8 cellular contexts compared by ENCODE assay signal in the genomic region with DNA sequence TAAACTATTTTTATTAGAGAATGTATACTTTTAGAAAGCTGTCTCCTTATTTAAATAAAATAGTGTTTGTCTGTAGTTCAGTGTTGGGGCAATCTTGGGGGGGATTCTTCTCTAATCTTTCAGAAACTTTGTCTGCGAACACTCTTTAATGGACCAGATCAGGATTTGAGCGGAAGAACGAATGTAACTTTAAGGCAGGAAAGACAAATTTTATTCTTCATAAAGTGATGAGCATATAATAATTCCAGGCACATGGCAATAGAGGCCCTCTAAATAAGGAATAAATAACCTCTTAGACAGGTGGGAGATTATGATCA. TPM values are rescaled to one million over a fixed set of nuclear protein-coding genes. Genes with fewer than 3 reads are reported as not detected.
DNase-seq lines count a peak whose midpoint lies in the region; TF ChIP-seq lines count a peak whose summit lies in the region.

No MANE protein-coding gene starts in this region.

- H3K4me3 Mint-ChIP-seq in CD14-positive monocyte (peak overlapping the region in 1 of 2 donors; percentile 96), neural crest cell (no peak overlapping the region)

- peaks cover 81% of the 10 kb centered on the region for H3K36me3 ChIP-seq in MG63
- peaks cover 61% of the 10 kb centered on the region for H3K36me3 ChIP-seq in effector memory CD4-positive, alpha-beta T cell (ENCODE audit: control insufficient read depth, insufficient read depth, low read length)

- H3K27ac Mint-ChIP-seq in CD14-positive monocyte (peak overlapping the region in 5 of 7 donors; percentile 60 to 97 (median 84)), neural crest cell (ENCODE audit: unreplicated experiment) (peak overlapping the region; percentile 13)

- TF ChIP-seq CTCF in CD14-positive monocyte (IDR thresholded peaks at IDR 0.05) (no peak), neural crest cell (conservative IDR thresholded peaks at IDR 0.05) (no peak)

- H3K4me3 ChIP-seq in MG63, result peak overlapping the region; percentile 87
- peak overlapping the region; percentile 85 for H3K4me3 ChIP-seq in effector memory CD4-positive, alpha-beta T cell (ENCODE audit: insufficient read depth, low read depth, low read length, poor library complexity, severe bottlenecking)

- peaks cover 0 to 10% (median 0%) of the 10 kb centered on the region in 7 donors for H3K9me3 Mint-ChIP-seq in CD14-positive monocyte
- H3K9me3 Mint-ChIP-seq in neural crest cell, result no peaks in the 10 kb centered on the region

- intact Hi-C loops in CD14-positive monocyte (cut with micrococcal nuclease), result no loop called here
- intact Hi-C loops in posterior cingulate gyrus (cut with DNase I), result no loop called here

- peak overlapping the region; percentile 98 for H3K27ac ChIP-seq in effector memory CD4-positive, alpha-beta T cell (ENCODE audit: insufficient read depth, low read length, poor library complexity, severe bottlenecking)

- no peaks in the 10 kb centered on the region for H3K9me3 ChIP-seq in MG63
- H3K9me3 ChIP-seq in effector memory CD4-positive, alpha-beta T cell (ENCODE audit: control insufficient read depth, low read length), result no peaks in the 10 kb centered on the region

- H3K27me3 ChIP-seq in MG63, result no peaks in the 10 kb centered on the region; the same call in 1 of the 2 replicates
- no peaks in the 10 kb centered on the region for H3K27me3 ChIP-seq in effector memory CD4-positive, alpha-beta T cell (replicated peaks; ENCODE audit: control insufficient read depth, insufficient read depth, low read length, poor library complexity, severe bottlenecking)

- H3K36me3 Mint-ChIP-seq in CD14-positive monocyte (peaks cover 21 to 37% of the 10 kb centered on the region in 2 donors), neural crest cell (ENCODE audit: low read depth) (peaks cover 41% of the 10 kb centered on the region)

- peaks cover 46% of the 10 kb centered on the region for H3K4me1 Mint-ChIP-seq in CD14-positive monocyte
- peaks cover 69% of the 10 kb centered on the region for H3K4me1 Mint-ChIP-seq in neural crest cell

- no peak for DNase-seq in CD14-positive monocyte (ENCODE audit: low spot score)
- DNase-seq in MG63, result no peak
- DNase-seq in effector memory CD4-positive, alpha-beta T cell, result no peak
- no peak for DNase-seq in neural crest cell (ENCODE audit: low read depth, low spot score)
- no peak for DNase-seq in NCI-H510A treated with DMSO at 0.1 percent for 48 hours (lab: John Stamatoyannopoulos, UW)
- no peak for DNase-seq in AML-193 (lab: John Stamatoyannopoulos, UW)
- DNase-seq in AG20443 (ENCODE audit: low spot score), result no peak
- no peak for DNase-seq in posterior cingulate gyrus

- peaks cover 31% of the 10 kb centered on the region for H3K4me1 ChIP-seq in effector memory CD4-positive, alpha-beta T cell (ENCODE audit: control insufficient read depth, insufficient read depth, low read length, poor library complexity, severe bottlenecking)

- H3K27me3 Mint-ChIP-seq in CD14-positive monocyte (ENCODE audit: low read depth in 3 of 3) (peaks cover 0 to 2% (median 0%) of the 10 kb centered on the region in 3 donors), neural crest cell (ENCODE audit: low read depth) (peaks cover 49% of the 10 kb centered on the region)

RNA-seq across cellular contexts. Expression of a gene that starts 4.7 kb away (rescaled TPM):
- 100 to 1,000 TPM; 263 to 554 TPM for polyA plus RNA-seq in CD14-positive monocyte
- total RNA-seq in MG63 (2014; rRNA removed; shearing (Covaris generic); ENCODE audit: low replicate concordance), result 258 and 283 TPM in 2 replicates
- 4,794 and 5,409 TPM in 2 replicates for total RNA-seq in neural crest cell

RNA-seq across cellular contexts. Expression of a gene that starts 21.3 kb away (rescaled TPM):
- polyA plus RNA-seq in CD14-positive monocyte, result 10 to 100 TPM; 18.6 to 29.7 TPM
- total RNA-seq in MG63 (2014; rRNA removed; shearing (Covaris generic); ENCODE audit: low replicate concordance), result 50.1 and 56.3 TPM in 2 replicates
- 66.0 and 68.8 TPM in 2 replicates for total RNA-seq in neural crest cell

RNA-seq across cellular contexts. Expression of a gene that starts 54.6 kb away (rescaled TPM):
- 1 to 10 TPM; 3.4 to 4.6 TPM for polyA plus RNA-seq in CD14-positive monocyte
- 109 and 124 TPM in 2 replicates for total RNA-seq in MG63 (2014; rRNA removed; shearing (Covaris generic); ENCODE audit: low replicate concordance)
- total RNA-seq in neural crest cell, result 21.0 and 22.5 TPM in 2 replicates

Comparison
In these comparisons a context has a peak if more than half of its experiments do, and no peak if none do; other contexts are left out.
1. RNA of a gene that starts 4.7 kb away (total RNA-seq): 4,794 to 5,409 TPM in neural crest cell; 258 to 283 TPM in MG63; every median in the first group is over 10 times any median in the second.